Comparison of ENCODE assay signal across 9 cellular contexts in genomic region chr1:24199291-24199900, GRCh38. TPM values are rescaled to one million over a fixed set of nuclear protein-coding genes. Genes with fewer than 3 reads are reported as not detected.
DNase-seq lines count a peak whose midpoint lies in the region; ATAC-seq and TF ChIP-seq lines count a peak whose summit lies in the region.
"Had no signal": no experiment of that assay in that cellular context is flagged by ENCODE, and none has a peak within 500 bp of the region (broad histone marks: within the 10 kb centered on the region; RNA-seq: fewer than 3 reads in every experiment).

No MANE protein-coding gene starts in this region.

- peaks cover 0 to 3% (median 0%) of the 10 kb centered on the region in 3 donors for H3K27me3 ChIP-seq in sigmoid colon

- TF ChIP-seq POLR2A in sigmoid colon (IDR thresholded peaks at IDR 0.05), result no peak

- peaks cover 0 to 6% (median 4%) of the 10 kb centered on the region in 4 donors for H3K4me1 ChIP-seq in sigmoid colon

- no peaks in the 10 kb centered on the region for H3K36me3 ChIP-seq in sigmoid colon

- peak; percentile 81 to 91 (median 84) for TF ChIP-seq CTCF in sigmoid colon (IDR thresholded peaks at IDR 0.05)

- no peak overlapping the region for H3K4me3 ChIP-seq in sigmoid colon

- intact Hi-C loops in left ventricle myocardium superior (cut with micrococcal nuclease) (loop anchor here (2.0 kb wide), 1 partner anchor 193 kb away; no protein-coding TSS in a partner anchor), sigmoid colon (cut with DNase I) (loop anchor here (1.0 to 2.0 kb wide), 2 partner anchors 193 to 435 kb away; no protein-coding TSS in a partner anchor)

- no peak overlapping the region for H3K27ac ChIP-seq in sigmoid colon
- H3K27ac ChIP-seq: epithelial cell of prostate had no signal

- peak; percentile 81 for DNase-seq in ELF-1 (ENCODE audit: low read depth, low spot score)
- DNase-seq in M059J (ENCODE audit: low read depth), result peak; percentile 61
- DNase-seq in T-helper 1 cell, result peak; percentile 60 to 72 (median 69)
- peak; percentile 52 for DNase-seq in activated naive CD8-positive, alpha-beta T cell treated with anti-CD3 and anti-CD28 coated beads, Interleukin-2, amount 50 U/mL, for 16 hours (ENCODE audit: low read depth, low spot score)
- DNase-seq in left ventricle myocardium superior, result peak; percentile 45
- DNase-seq in sigmoid colon, result peak; percentile 83

- H3K9me3 ChIP-seq in sigmoid colon, result no peaks in the 10 kb centered on the region

- 27 to 30% methylated on average over 15 of the region's 15 CpGs for WGBS in sigmoid colon, 2 donors

- no peak for TF ChIP-seq EP300 in sigmoid colon (IDR thresholded peaks at IDR 0.05)

- ATAC-seq in left ventricle myocardium superior (peak; percentile 79), GM19351 (IDR thresholded peaks at IDR 0.05; ENCODE audit: unreplicated experiment) (no peak), HG03378 (IDR thresholded peaks at IDR 0.05; ENCODE audit: unreplicated experiment) (no peak)

RNA-seq across cellular contexts. Expression of gene IFNLR1, which starts 12.3 kb away (rescaled TPM):
- 1.9 and 2.3 TPM in 2 replicates for total RNA-seq in M059J (2014; rRNA removed; shearing (Covaris generic))
- total RNA-seq in left ventricle myocardium superior, result 3.7 TPM
- total RNA-seq in sigmoid colon, result 1 to 10 TPM in 1 of 4 donors, under 1 TPM in 1, not detected in 2; 0.28 to 1.4 TPM
- polyA plus RNA-seq in sigmoid colon, result 1 to 10 TPM; 4.2 to 8.7 (median 6.7) TPM

RNA-seq across cellular contexts. Expression of gene IL22RA1, which starts 56.5 kb away (rescaled TPM):
- 1.3 and 1.9 TPM in 2 replicates for total RNA-seq in M059J (2014; rRNA removed; shearing (Covaris generic))
- total RNA-seq in left ventricle myocardium superior (0.22 TPM), sigmoid colon (under 1 TPM in 2 of 4 donors, not detected in 2; 0.16 to 0.36 TPM)
- 10 to 100 TPM in 2 of 3 donors, 1 to 10 TPM in 1; 7.2 to 18.5 (median 11.8) TPM for polyA plus RNA-seq in sigmoid colon
